ENCODE assay signal across 7 cellular contexts in genomic region chr5:59341760-59342159, GRCh38.
"Had no signal": no experiment of that assay in that cellular context is flagged by ENCODE, and none has a peak within 500 bp of the region (broad histone marks: within the 10 kb centered on the region; RNA-seq: fewer than 3 reads in every experiment).

No MANE protein-coding gene starts in this region.

- H3K4me1 ChIP-seq: HAP-1 had no signal

- H3K4me3 ChIP-seq: GM23248, HAP-1 had no signal

- H3K27ac Mint-ChIP-seq: IgD-negative memory B cell had no signal

- H2AFZ ChIP-seq: GM23248 had no signal

- DNase-seq: GM23248, GOT3, H7, KBM-7 had no signal

- H3K9ac ChIP-seq: GM23248 had no signal

- H3K9me3 ChIP-seq: HAP-1 had no signal

- H3K36me3 ChIP-seq: HAP-1 had no signal

- H3K27ac ChIP-seq: GM23248, HL-60 had no signal

- H3K9me3 Mint-ChIP-seq: IgD-negative memory B cell had no signal

- H3K4me3 Mint-ChIP-seq: IgD-negative memory B cell had no signal

- H3K27me3 Mint-ChIP-seq: IgD-negative memory B cell had no signal
